10 cellular contexts compared by ENCODE assay signal in the genomic region with DNA sequence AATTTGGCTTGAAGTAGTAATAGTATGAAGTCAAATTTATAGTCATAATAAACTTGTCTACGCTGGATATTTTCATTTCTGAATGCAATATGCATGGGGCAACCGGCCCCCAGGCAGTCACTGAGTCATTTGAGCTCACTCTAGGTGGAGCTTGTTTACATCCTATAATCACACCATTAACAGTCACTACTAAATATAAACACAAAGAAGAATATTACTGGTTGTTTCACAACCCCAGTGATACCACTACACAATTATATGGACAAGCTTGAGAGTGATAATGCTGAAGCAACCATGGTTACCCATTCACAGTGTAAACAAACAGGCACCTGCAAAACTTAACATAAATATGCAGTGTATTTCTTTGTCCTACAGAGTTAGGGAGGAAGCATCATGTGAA.
DNase-seq lines count a peak whose midpoint lies in the region; ATAC-seq, FAIRE-seq and TF ChIP-seq lines count a peak whose summit lies in the region.
"Had no signal": no experiment of that assay in that cellular context is flagged by ENCODE, and none has a peak within 500 bp of the region (broad histone marks: within the 10 kb centered on the region; RNA-seq: fewer than 3 reads in every experiment).

No MANE protein-coding gene starts in this region.

- no peaks in the 10 kb centered on the region for H3K23me2 ChIP-seq in H1 (ENCODE audit: low read depth, low read length)

- no peak overlapping the region for H3K4ac ChIP-seq in H1 (replicated peaks; ENCODE audit: insufficient read length, low read depth, low read length)

- H2BK15ac ChIP-seq in H1 (ENCODE audit: low read length), result no peak overlapping the region

- POLR2A ChIA-PET in H1 (lab: Charles Lee; ENCODE audit: partially characterized antibody), result no interaction called here

- H3K4me1 ChIP-seq in H1 (replicated peaks in 1 of 4; ENCODE audit: control insufficient read depth in 3 of 4, insufficient read depth in 4 of 4, low read length in 3 of 4) (no peaks in the 10 kb centered on the region), gastrocnemius medialis (peaks cover 0 to 5% of the 10 kb centered on the region in 2 donors), BE2C (no peaks in the 10 kb centered on the region)

- H3K36me3 ChIP-seq in H1 (ENCODE audit: control insufficient read depth in 2 of 4, insufficient read depth in 4 of 4, low read length in 3 of 4), result no peaks in the 10 kb centered on the region
- H3K36me3 ChIP-seq in gastrocnemius medialis, result no peaks in the 10 kb centered on the region
- H3K36me3 ChIP-seq in BE2C, result no peaks in the 10 kb centered on the region

- in situ Hi-C loops in gastrocnemius medialis (cut with MboI; ENCODE audit: low sequenced_read_pairs in 4 of 4), result no loop called here

- H4K5ac ChIP-seq in H1 (ENCODE audit: insufficient read length, low read depth, low read length), result no peak overlapping the region

- H2BK120ac ChIP-seq in H1 (replicated peaks; ENCODE audit: low read depth, low read length), result no peak overlapping the region

- H3K23ac ChIP-seq in H1 (ENCODE audit: insufficient read length), result no peak overlapping the region

- H2BK5ac ChIP-seq in H1 (ENCODE audit: low read depth, low read length), result no peak overlapping the region

- H2BK12ac ChIP-seq in H1 (ENCODE audit: low read depth, low read length), result no peak overlapping the region

- TF ChIP-seq CTCF in NB4 (IDR thresholded peaks at IDR 0.05; ENCODE audit: low read depth, low read length), result no peak
- no peak for TF ChIP-seq CTCF in H1 (IDR thresholded peaks at IDR 0.05; ENCODE audit: control extremely low read depth in 1 of 3, insufficient read depth in 1 of 3, low read depth in 1 of 3, low read length in 3 of 3)
- TF ChIP-seq CTCF in gastrocnemius medialis (IDR thresholded peaks at IDR 0.05 in 4 of 5, conservative IDR thresholded peaks at IDR 0.05 in 1 of 5), result no peak
- TF ChIP-seq CTCF in BE2C (IDR thresholded peaks at IDR 0.05; ENCODE audit: low read depth, low read length), result no peak

- no peaks in the 10 kb centered on the region for H3K79me1 ChIP-seq in H1 (ENCODE audit: low read depth, low read length)

- H3K4me3 ChIP-seq in NB4 (ENCODE audit: low read depth, low read length) (no peak overlapping the region), H1 (ENCODE audit: extremely low read depth in 1 of 4, insufficient read depth in 2 of 4, low read depth in 3 of 4, low read length in 4 of 4) (no peak overlapping the region), gastrocnemius medialis (no peak overlapping the region), BE2C (ENCODE audit: low read depth, low read length) (no peak overlapping the region)

- no peak overlapping the region for H4K91ac ChIP-seq in H1 (replicated peaks; ENCODE audit: insufficient read length, low read length)

- H3K27me3 ChIP-seq in H1 (replicated peaks in 1 of 4; ENCODE audit: control insufficient read depth in 3 of 4, extremely low read depth in 1 of 4, insufficient read depth in 3 of 4, low read length in 3 of 4) (no peaks in the 10 kb centered on the region), gastrocnemius medialis (no peaks in the 10 kb centered on the region), BE2C (no peaks in the 10 kb centered on the region)

- no peaks in the 10 kb centered on the region for H4K20me1 ChIP-seq in H1 (replicated peaks in 1 of 2; ENCODE audit: control insufficient read depth in 1 of 2, insufficient read depth in 2 of 2, low read length in 2 of 2)

- H2AK5ac ChIP-seq in H1 (ENCODE audit: low read depth, low read length), result no peak overlapping the region

- peak; percentile 65 for ATAC-seq in GM18502 (IDR thresholded peaks at IDR 0.05; ENCODE audit: poor library complexity, unreplicated experiment)
- no peak for ATAC-seq in gastrocnemius medialis
- ATAC-seq: stimulated activated naive CD8-positive, alpha-beta T cell treated with anti-CD3 and anti-CD28 coated beads, Interleukin-15, amount 100 ng/mL, for 72 hours had no signal

- DNase-seq in H4 (ENCODE audit: low spot score) (peak; percentile 55), NB4 (ENCODE audit: low read depth) (peak; percentile 33), H1 (ENCODE audit: low read depth in 1 of 2, low spot score in 2 of 2) (no peak), gastrocnemius medialis (no peak), NCI-H2196 treated with DMSO at 0.1 percent for 48 hours (lab: John Stamatoyannopoulos, UW; ENCODE audit: unreplicated experiment) (no peak), BE2C (no peak)
- no peak for DNase-seq in effector CD8-positive, alpha-beta T cell (lab: John Stamatoyannopoulos, UW)
- DNase-seq: MV-4-11; stimulated activated naive CD8-positive, alpha-beta T cell treated with anti-CD3 and anti-CD28 coated beads, Interleukin-15, amount 100 ng/mL, for 72 hours had no signal

- no peaks in the 10 kb centered on the region for H3K9me3 ChIP-seq in H1 (ENCODE audit: insufficient read depth in 2 of 2, low read depth in 1 of 2, low read length in 1 of 2)
- no peaks in the 10 kb centered on the region for H3K9me3 ChIP-seq in gastrocnemius medialis
- H3K9me3 ChIP-seq in BE2C, result no peaks in the 10 kb centered on the region

- intact Hi-C loops in gastrocnemius medialis (cut with DNase I; ENCODE audit: low total_unique reads), result no loop called here

- FAIRE-seq in H1 (lab: Jason Lieb, UNC), result no peak

- H3K27ac ChIP-seq in H1 (ENCODE audit: low read depth, low read length) (no peak overlapping the region), gastrocnemius medialis (no peak overlapping the region)

- TF ChIP-seq POLR2A in NB4 (IDR thresholded peaks at IDR 0.05; ENCODE audit: extremely low read depth, insufficient read length) (no peak), H1 (IDR thresholded peaks at IDR 0.05; ENCODE audit: control extremely low read depth in 1 of 2, low read depth in 2 of 2, low read length in 2 of 2) (no peak), gastrocnemius medialis (IDR thresholded peaks at IDR 0.05) (no peak)

- H3K18ac ChIP-seq in H1 (ENCODE audit: extremely low read depth, low read length), result no peak overlapping the region

- H3K79me2 ChIP-seq in H1 (ENCODE audit: control insufficient read depth in 1 of 2, insufficient read depth in 2 of 2, low read length in 2 of 2), result no peaks in the 10 kb centered on the region

- no peak for TF ChIP-seq EP300 in H1 (IDR thresholded peaks at IDR 0.05; ENCODE audit: borderline replicate concordance in 1 of 2, low read depth in 2 of 2, low read length in 2 of 2)

- H3K9ac ChIP-seq in H1 (replicated peaks in 1 of 4; ENCODE audit: extremely low read depth in 1 of 4, low read depth in 3 of 4, low read length in 3 of 4), result no peak overlapping the region

- CTCF ChIA-PET in H1 (lab: Charles Lee; ENCODE audit: partially characterized antibody), result interaction anchor here (0.8 kb wide), 1 partner anchor 79 kb away, joined by 3 read pairs; no protein-coding TSS in a partner anchor

- H3K56ac ChIP-seq in H1 (replicated peaks; ENCODE audit: insufficient read length, low read depth, low read length), result no peak overlapping the region

- H3K4me2 ChIP-seq in H1 (ENCODE audit: insufficient read depth in 1 of 2, low read depth in 2 of 2, low read length in 2 of 2), result no peak overlapping the region

- no peak for TF ChIP-seq RAD21 in H1 (IDR thresholded peaks at IDR 0.05 in 1 of 2, conservative IDR thresholded peaks at IDR 0.05 in 1 of 2; ENCODE audit: low read depth in 2 of 2, low read length in 2 of 2)

- H2AFZ ChIP-seq in H1 (ENCODE audit: low read length), result no peak overlapping the region

- no peak overlapping the region for H3K14ac ChIP-seq in H1 (ENCODE audit: insufficient read length)

- H2BK20ac ChIP-seq in H1 (ENCODE audit: low read length), result no peak overlapping the region

- 87% methylated on average over 2 of the region's 2 CpGs; no CpG with 5 or more reads in 1 of the 2 experiments for WGBS in H1 (ENCODE audit: extremely low coverage in 1 of 2, insufficient coverage in 1 of 2, insufficient read length in 1 of 2, insufficient replicate concordance in 2 of 2, low coverage in 1 of 2, low lambda C conversion rate in 2 of 2, missing lambda C conversion rate in 1 of 2), 2 experiments

- no peak overlapping the region for H4K8ac ChIP-seq in H1 (ENCODE audit: extremely low read depth, insufficient read depth, low read length)

TF ChIP-seq in H1, 55 proteins besides CTCF, POLR2A, EP300 and RAD21:
- TF ChIP-seq TCF12 (IDR thresholded peaks at IDR 0.05; ENCODE audit: low read depth, low read length) (peak; percentile 50; the same call in 1 of the 2 replicates), KDM1A (IDR thresholded peaks at IDR 0.05; ENCODE audit: borderline replicate concordance, low read length) (no peak), POLR2AphosphoS5 (IDR thresholded peaks at IDR 0.05; ENCODE audit: low read depth, low read length) (no peak), BACH1 (IDR thresholded peaks at IDR 0.05; ENCODE audit: low read length) (no peak)
TF ChIP-seq in H1: peak in this region for 1.

Comparison
In these comparisons a context has a peak if more than half of its experiments do, and no peak if none do; other contexts are left out.
1. DNase-seq: peak in H4 (single experiment) and NB4 (single experiment); none in H1 (0 of 2), gastrocnemius medialis (0 of 2), NCI-H2196 treated with DMSO at 0.1 percent for 48 hours (single experiment), BE2C (single experiment) and effector CD8-positive, alpha-beta T cell (single experiment).